In the genomic region with DNA sequence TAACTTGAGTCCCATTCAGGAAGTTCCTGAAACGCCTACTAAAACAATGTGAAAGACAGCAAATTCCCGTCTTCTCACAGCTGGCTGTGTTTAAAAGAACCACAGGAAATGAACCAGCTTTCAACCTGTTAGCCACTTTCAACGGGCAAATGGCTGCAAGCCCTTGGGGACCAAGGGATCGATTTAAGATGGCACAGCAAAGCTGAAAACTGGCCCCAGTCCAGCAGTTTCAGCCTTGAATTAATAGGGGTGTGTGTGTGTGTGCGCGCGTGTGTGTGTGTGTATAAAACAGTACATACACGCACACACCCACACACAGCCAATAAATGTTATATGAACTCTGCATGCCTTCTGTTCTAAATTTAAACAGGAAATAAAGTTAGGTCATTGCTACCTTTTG, we compare ENCODE assay signal across 13 cellular contexts.
A peak's percentile ranks its signal among the peaks of the same experiment; 100 is the strongest.
DNase-seq lines count a peak whose midpoint lies in the region; ATAC-seq and TF ChIP-seq lines count a peak whose summit lies in the region.
"Had no signal": no experiment of that assay in that cellular context is flagged by ENCODE, and none has a peak within 500 bp of the region (broad histone marks: within the 10 kb centered on the region; RNA-seq: fewer than 3 reads in every experiment).

No MANE protein-coding gene starts in this region.

- intact Hi-C loops in transverse colon (cut with DNase I; ENCODE audit: low total_unique reads): no loop called here

- ATAC-seq in GM21381 (IDR thresholded peaks at IDR 0.05; ENCODE audit: unreplicated experiment) (no peak), omental fat pad (ENCODE audit: low FRiP score) (no peak)

- H3K4me1 ChIP-seq in transverse colon: peaks cover 0 to 25% (median 8%) of the 10 kb centered on the region in 4 donors
- H3K4me1 ChIP-seq: esophagus squamous epithelium, left ventricle myocardium inferior, right atrium auricular region had no signal

- no peaks in the 10 kb centered on the region for H3K9me3 ChIP-seq in transverse colon
- H3K9me3 ChIP-seq: esophagus squamous epithelium, left ventricle myocardium inferior had no signal

- peak; percentile 2 for DNase-seq in stimulated activated CD4-positive, alpha-beta T cell treated with anti-CD3 and anti-CD28 coated beads, Interleukin-15, amount 100 ng/mL, for 24 hours
- no peak for DNase-seq in stimulated activated CD4-positive, alpha-beta T cell treated with anti-CD3 and anti-CD28 coated beads, Interleukin-2, amount 100 ng/mL, for 24 hours
- DNase-seq in NCI-H69 (lab: John Stamatoyannopoulos, UW) (peak; percentile 88), fibroblast of peridontal ligament (ENCODE audit: extremely low read depth) (peak; percentile 19), transverse colon (peak; percentile 35), omental fat pad (ENCODE audit: low spot score) (no peak), NCI-H2107 treated with DMSO at 0.1 percent for 48 hours (lab: John Stamatoyannopoulos, UW; ENCODE audit: unreplicated experiment) (no peak)
- DNase-seq: CD4-positive, alpha-beta T cell; esophagus squamous epithelium; left ventricle myocardium inferior; NCI-H774 had no signal

- in situ Hi-C loops in transverse colon (cut with MboI; ENCODE audit: low pct_ligation_motif_present in 1 of 4, low pct_unique_long_range_greater_than_20kb in 1 of 4, low sequenced_read_pairs in 3 of 4): no loop called here

- no peaks in the 10 kb centered on the region for H3K36me3 ChIP-seq in transverse colon
- H3K36me3 ChIP-seq: esophagus squamous epithelium, left ventricle myocardium inferior, right atrium auricular region had no signal

- no peak for TF ChIP-seq EP300 in transverse colon (IDR thresholded peaks at IDR 0.05; ENCODE audit: low read depth)

- H3K27me3 ChIP-seq in transverse colon: no peaks in the 10 kb centered on the region
- H3K27me3 ChIP-seq: esophagus squamous epithelium, right atrium auricular region had no signal

- peak overlapping the region in 1 of 4 donors; percentile 31 for H3K27ac ChIP-seq in transverse colon
- H3K27ac ChIP-seq: esophagus squamous epithelium, left ventricle myocardium inferior, right atrium auricular region had no signal

- peak overlapping the region in 1 of 4 donors; percentile 14 for H3K4me3 ChIP-seq in transverse colon
- H3K4me3 ChIP-seq: esophagus squamous epithelium, left ventricle myocardium inferior, right atrium auricular region had no signal

- TF ChIP-seq CTCF in transverse colon (IDR thresholded peaks at IDR 0.05): no peak
- no peak for TF ChIP-seq CTCF in omental fat pad (IDR thresholded peaks at IDR 0.05)

- 23 to 24% methylated on average over 7 to 8 of the region's 8 CpGs for WGBS in transverse colon (ENCODE audit: low coverage in 1 of 2), 2 donors

- TF ChIP-seq POLR2A in transverse colon (IDR thresholded peaks at IDR 0.05): no peak

Comparison
In these comparisons a context has a peak if more than half of its experiments do, and no peak if none do; other contexts are left out.
1. DNase-seq: peak in stimulated activated CD4-positive, alpha-beta T cell treated with anti-CD3 and anti-CD28 coated beads, Interleukin-15, amount 100 ng/mL, for 24 hours (single experiment), NCI-H69 (single experiment), fibroblast of peridontal ligament (single experiment) and transverse colon (single experiment); none in stimulated activated CD4-positive, alpha-beta T cell treated with anti-CD3 and anti-CD28 coated beads, Interleukin-2, amount 100 ng/mL, for 24 hours (0 of 2), omental fat pad (single experiment) and NCI-H2107 treated with DMSO at 0.1 percent for 48 hours (single experiment).